ENCODE assay signal across 19 cellular contexts in genomic region chr11:1000357-1000982, GRCh38. TPM values are rescaled to one million over a fixed set of nuclear protein-coding genes. Genes with fewer than 3 reads are reported as not detected.
"Had no signal": no experiment of that assay in that cellular context is flagged by ENCODE, and none has a peak within 500 bp of the region (broad histone marks: within the 10 kb centered on the region; RNA-seq: fewer than 3 reads in every experiment).

No MANE protein-coding gene starts in this region.

- H3K9me3 Mint-ChIP-seq: activated T-cell treated with anti-CD3 and anti-CD28 coated beads, Interleukin-2, amount 50 U/mL, for 24 hours; activated T-helper 2 cell treated with anti-CD3 and anti-CD28 coated beads, Interferon-gamma antibody, Interleukin-2, Interleukin-4, amounts not matched to agents 10 μg/mL and 5 μg/mL and 100 μg/mL, durations not matched to agents 14 hours and 24 hours and 36 hours; memory B cell; stimulated activated memory B cell treated with anti-CD40 and anti-IgM and Interleukin-4, amounts not matched to agents 10 μg/mL and 1 μg/mL and 100 μg/mL, for 72 hours; T-cell had no signal

- ATAC-seq: gastrocnemius medialis; right cardiac atrium; stimulated activated memory B cell treated with anti-CD40 and anti-IgM and Interleukin-4, amounts not matched to agents 10 μg/mL and 1 μg/mL and 100 μg/mL, for 72 hours; T-cell had no signal

- H3K27ac Mint-ChIP-seq: activated naive CD8-positive, alpha-beta T cell; activated T-cell treated with anti-CD3 and anti-CD28 coated beads, Interleukin-2, amount 50 U/mL, for 24 hours; activated T-helper 2 cell treated with anti-CD3 and anti-CD28 coated beads, Interferon-gamma antibody, Interleukin-2, Interleukin-4, amounts not matched to agents 10 μg/mL and 5 μg/mL and 100 μg/mL, durations not matched to agents 14 hours and 24 hours and 36 hours; memory B cell; stimulated activated memory B cell treated with anti-CD40 and anti-IgM and Interleukin-4, amounts not matched to agents 10 μg/mL and 1 μg/mL and 100 μg/mL, for 72 hours; T-cell had no signal

- DNase-seq: activated CD4-positive, alpha-beta T cell treated with anti-CD3 and anti-CD28 coated beads for 1 hour; activated CD8-positive, alpha-beta memory T cell treated with anti-CD3 and anti-CD28 coated beads, Interleukin-2, amount 50 U/mL, for 4 hours; activated naive CD4-positive, alpha-beta T cell; activated T-cell treated with anti-CD3 and anti-CD28 coated beads, Interleukin-2, amount 50 U/mL, for 24 hours; adrenal gland; central memory CD4-positive, alpha-beta T cell; esophagus squamous epithelium; gastrocnemius medialis; head of caudate nucleus; hypothalamus; stimulated activated CD4-positive, alpha-beta T cell treated with anti-CD3 and anti-CD28 coated beads, Interleukin-12 subunit alpha, Interleukin-12 subunit beta, amount 100 ng/mL, for 4 hours; T-cell; WERI-Rb-1 had no signal

- H3K27me3 Mint-ChIP-seq: activated naive CD8-positive, alpha-beta T cell; activated T-cell treated with anti-CD3 and anti-CD28 coated beads, Interleukin-2, amount 50 U/mL, for 24 hours; memory B cell; stimulated activated memory B cell treated with anti-CD40 and anti-IgM and Interleukin-4, amounts not matched to agents 10 μg/mL and 1 μg/mL and 100 μg/mL, for 72 hours; T-cell had no signal

- H3K4me3 Mint-ChIP-seq: activated naive CD8-positive, alpha-beta T cell; activated T-cell treated with anti-CD3 and anti-CD28 coated beads, Interleukin-2, amount 50 U/mL, for 24 hours; memory B cell; stimulated activated memory B cell treated with anti-CD40 and anti-IgM and Interleukin-4, amounts not matched to agents 10 μg/mL and 1 μg/mL and 100 μg/mL, for 72 hours; T-cell had no signal

RNA-seq across cellular contexts. Expression of gene MUC6, which starts 36.0 kb away (rescaled TPM):
- polyA plus RNA-seq: neural cell had no signal
